Comparison of ENCODE assay signal across 14 cellular contexts in genomic region chr22:17778412-17778976, GRCh38. TPM values are rescaled to one million over a fixed set of nuclear protein-coding genes. Genes with fewer than 3 reads are reported as not detected.
A peak's percentile ranks its signal among the peaks of the same experiment; 100 is the strongest.
DNase-seq lines count a peak whose midpoint lies in the region; ATAC-seq and TF ChIP-seq lines count a peak whose summit lies in the region.
"Had no signal": no experiment of that assay in that cellular context is flagged by ENCODE, and none has a peak within 500 bp of the region (broad histone marks: within the 10 kb centered on the region; RNA-seq: fewer than 3 reads in every experiment).

No MANE protein-coding gene starts in this region.

- peaks cover 74% of the 10 kb centered on the region for H3K4me1 ChIP-seq in CD8-positive, alpha-beta memory T cell (ENCODE audit: insufficient read depth, low read length)
- H3K4me1 ChIP-seq in right atrium auricular region, result peaks cover 0 to 24% of the 10 kb centered on the region in 2 donors

- POLR2A ChIA-PET in CD8-positive, alpha-beta memory T cell (lab: Charles Lee), result no interaction called here
- POLR2A ChIA-PET in activated CD8-positive, alpha-beta T cell treated with anti-CD3 and anti-CD28 coated beads, Interleukin-2, amount 10 ng/mL, durations not matched to agents 7 days and 5 days (lab: Charles Lee), result interaction anchor here (0.9 to 1.7 kb wide), 3 partner anchors 10 to 299 kb away, joined by 3 to 11 read pairs (median 5); partner anchors contain the start of genes BCL2L13 and PEX26
- POLR2A ChIA-PET in naive thymus-derived CD8-positive, alpha-beta T cell (lab: Charles Lee), result interaction anchor here (0.9 to 2.9 kb wide), 3 partner anchors 11 to 40 kb away, joined by 3 to 14 read pairs (median 3); no protein-coding TSS in a partner anchor

- no peaks in the 10 kb centered on the region for H3K9me3 Mint-ChIP-seq in CD8-positive, alpha-beta memory T cell
- H3K9me3 Mint-ChIP-seq in activated CD8-positive, alpha-beta T cell treated with anti-CD3 and anti-CD28 coated beads, Interleukin-2, amount 10 ng/mL, durations not matched to agents 7 days and 5 days (ENCODE audit: insufficient read depth), result no peaks in the 10 kb centered on the region
- H3K9me3 Mint-ChIP-seq in naive thymus-derived CD8-positive, alpha-beta T cell, result peaks cover 0 to 1% (median 0%) of the 10 kb centered on the region in 9 donors
- H3K9me3 Mint-ChIP-seq: H9 had no signal

- no peaks in the 10 kb centered on the region for H3K36me3 ChIP-seq in CD8-positive, alpha-beta memory T cell (ENCODE audit: insufficient read depth, low read length)
- H3K36me3 ChIP-seq in right atrium auricular region, result no peaks in the 10 kb centered on the region
- H3K36me3 ChIP-seq: left lung had no signal

- peak overlapping the region; percentile 77 to 100 (median 98) for H3K27ac Mint-ChIP-seq in CD8-positive, alpha-beta memory T cell
- peak overlapping the region; percentile 73 for H3K27ac Mint-ChIP-seq in activated CD8-positive, alpha-beta T cell treated with anti-CD3 and anti-CD28 coated beads, Interleukin-2, amount 10 ng/mL, durations not matched to agents 7 days and 5 days
- H3K27ac Mint-ChIP-seq in naive thymus-derived CD8-positive, alpha-beta T cell, result peak overlapping the region; percentile 80 to 99 (median 96)
- H3K27ac Mint-ChIP-seq: H9 had no signal

- no peak for TF ChIP-seq CTCF in right atrium auricular region (IDR thresholded peaks at IDR 0.05)

- ATAC-seq in GM18505 (IDR thresholded peaks at IDR 0.05; ENCODE audit: unreplicated experiment), result no peak
- no peak for ATAC-seq in activated CD8-positive, alpha-beta T cell treated with anti-CD3 and anti-CD28 coated beads, Interleukin-2, amount 10 ng/mL, durations not matched to agents 7 days and 5 days
- no peak for ATAC-seq in naive thymus-derived CD8-positive, alpha-beta T cell
- ATAC-seq: left lung, Right ventricle myocardium inferior had no signal

- peak overlapping the region; percentile 99 for H3K4me3 ChIP-seq in CD8-positive, alpha-beta memory T cell (ENCODE audit: low read length)
- H3K4me3 ChIP-seq in right atrium auricular region, result no peak overlapping the region

- H3K4me3 Mint-ChIP-seq in CD8-positive, alpha-beta memory T cell, result peak overlapping the region; percentile 92 to 99 (median 97)
- peak overlapping the region; percentile 90 for H3K4me3 Mint-ChIP-seq in activated CD8-positive, alpha-beta T cell treated with anti-CD3 and anti-CD28 coated beads, Interleukin-2, amount 10 ng/mL, durations not matched to agents 7 days and 5 days
- peak overlapping the region; percentile 89 to 100 (median 96) for H3K4me3 Mint-ChIP-seq in naive thymus-derived CD8-positive, alpha-beta T cell
- H3K4me3 Mint-ChIP-seq: H9 had no signal

- peak; percentile 45 for TF ChIP-seq POLR2A in GM18505 (IDR thresholded peaks at IDR 0.05; ENCODE audit: borderline replicate concordance, extremely low read depth, insufficient read depth, insufficient read length)

- CTCF ChIA-PET in CD8-positive, alpha-beta memory T cell (lab: Charles Lee), result interaction anchor here (0.8 to 5.8 kb wide), 3 partner anchors 11 to 298 kb away, joined by 3 to 54 read pairs (median 4); no protein-coding TSS in a partner anchor
- CTCF ChIA-PET in activated CD8-positive, alpha-beta T cell treated with anti-CD3 and anti-CD28 coated beads, Interleukin-2, amount 10 ng/mL, durations not matched to agents 7 days and 5 days (lab: Charles Lee), result no interaction called here

- peaks cover 0 to 13% (median 1%) of the 10 kb centered on the region in 3 donors for H3K36me3 Mint-ChIP-seq in CD8-positive, alpha-beta memory T cell
- peaks cover 19% of the 10 kb centered on the region for H3K36me3 Mint-ChIP-seq in activated CD8-positive, alpha-beta T cell treated with anti-CD3 and anti-CD28 coated beads, Interleukin-2, amount 10 ng/mL, durations not matched to agents 7 days and 5 days (ENCODE audit: low read depth)
- peaks cover 0 to 5% (median 0%) of the 10 kb centered on the region in 3 donors for H3K36me3 Mint-ChIP-seq in naive thymus-derived CD8-positive, alpha-beta T cell

- no peak overlapping the region for H3K27ac ChIP-seq in CD8-positive, alpha-beta memory T cell (ENCODE audit: low read depth, low read length)
- no peak overlapping the region for H3K27ac ChIP-seq in right atrium auricular region

- peaks cover 65 to 85% (median 69%) of the 10 kb centered on the region in 3 donors for H3K4me1 Mint-ChIP-seq in CD8-positive, alpha-beta memory T cell
- H3K4me1 Mint-ChIP-seq in activated CD8-positive, alpha-beta T cell treated with anti-CD3 and anti-CD28 coated beads, Interleukin-2, amount 10 ng/mL, durations not matched to agents 7 days and 5 days (ENCODE audit: low read depth), result peaks cover 68% of the 10 kb centered on the region
- peaks cover 43 to 89% (median 80%) of the 10 kb centered on the region in 4 donors for H3K4me1 Mint-ChIP-seq in naive thymus-derived CD8-positive, alpha-beta T cell

- H3K27me3 Mint-ChIP-seq in CD8-positive, alpha-beta memory T cell, result peaks cover 0 to 1% of the 10 kb centered on the region in 2 donors
- no peaks in the 10 kb centered on the region for H3K27me3 Mint-ChIP-seq in activated CD8-positive, alpha-beta T cell treated with anti-CD3 and anti-CD28 coated beads, Interleukin-2, amount 10 ng/mL, durations not matched to agents 7 days and 5 days (ENCODE audit: low read depth)
- no peaks in the 10 kb centered on the region for H3K27me3 Mint-ChIP-seq in naive thymus-derived CD8-positive, alpha-beta T cell

- H3K27me3 ChIP-seq in CD8-positive, alpha-beta memory T cell (ENCODE audit: insufficient read depth, low read length, poor library complexity, severe bottlenecking), result no peaks in the 10 kb centered on the region
- no peaks in the 10 kb centered on the region for H3K27me3 ChIP-seq in right atrium auricular region
- H3K27me3 ChIP-seq: left lung had no signal

- DNase-seq in CD8-positive, alpha-beta memory T cell, result no peak
- DNase-seq in activated CD8-positive, alpha-beta T cell treated with anti-CD3 and anti-CD28 coated beads, Interleukin-2, amount 10 ng/mL, durations not matched to agents 7 days and 5 days, result no peak
- DNase-seq in naive thymus-derived CD8-positive, alpha-beta T cell, result no peak
- DNase-seq in COLO829 (ENCODE audit: low spot score), result no peak
- no peak for DNase-seq in stimulated activated CD4-positive, alpha-beta T cell treated with anti-CD3 and anti-CD28 coated beads, Interleukin-12 subunit alpha, Interleukin-12 subunit beta, amount 100 ng/mL, for 4 hours
- DNase-seq in right atrium auricular region (ENCODE audit: low spot score), result no peak
- DNase-seq: dermis blood vessel endothelial cell; H9; left lung; NCI-H187; NCI-H748 treated with DMSO at 0.1 percent for 48 hours; stimulated activated CD4-positive, alpha-beta T cell treated with anti-CD3 and anti-CD28 coated beads, Interleukin-4, amount 100 ng/mL, for 1 hour had no signal

- no peaks in the 10 kb centered on the region for H3K9me3 ChIP-seq in CD8-positive, alpha-beta memory T cell (ENCODE audit: low read length)
- H3K9me3 ChIP-seq in right atrium auricular region, result no peaks in the 10 kb centered on the region
- H3K9me3 ChIP-seq: left lung had no signal

RNA-seq across cellular contexts. Expression of gene BID, which starts 4.2 kb away (rescaled TPM):
- 10 to 100 TPM; 11.5 to 14.1 TPM for total RNA-seq in CD8-positive, alpha-beta memory T cell
- 72.5 TPM for polyA plus RNA-seq in CD8-positive, alpha-beta memory T cell
- total RNA-seq in activated CD8-positive, alpha-beta T cell treated with anti-CD3 and anti-CD28 coated beads, Interleukin-2, amount 10 ng/mL, durations not matched to agents 7 days and 5 days, result 10 to 100 TPM; 46.2 to 48.4 TPM
- 10 to 100 TPM; 22.3 to 23.0 TPM for total RNA-seq in naive thymus-derived CD8-positive, alpha-beta T cell
- 10 to 100 TPM; 67.0 to 84.1 (median 67.7) TPM for polyA plus RNA-seq in naive thymus-derived CD8-positive, alpha-beta T cell
- total RNA-seq in right atrium auricular region, result 10 to 100 TPM; 10.5 to 14.1 TPM
